9 cellular contexts compared by ENCODE assay signal in genomic region chr5:61626639-61627282, GRCh38.
DNase-seq lines count a peak whose midpoint lies in the region; ATAC-seq, FAIRE-seq and TF ChIP-seq lines count a peak whose summit lies in the region.
"Had no signal": no experiment of that assay in that cellular context is flagged by ENCODE, and none has a peak within 500 bp of the region (broad histone marks: within the 10 kb centered on the region; RNA-seq: fewer than 3 reads in every experiment).

No MANE protein-coding gene starts in this region.

- H3K27ac ChIP-seq in effector memory CD4-positive, alpha-beta T cell (ENCODE audit: insufficient read depth, low read length, poor library complexity, severe bottlenecking), result no peak overlapping the region
- no peak overlapping the region for H3K27ac ChIP-seq in ovary
- H3K27ac ChIP-seq: VCaP had no signal

- no peaks in the 10 kb centered on the region for H3K9me3 ChIP-seq in ES-I3 (ENCODE audit: control insufficient read depth, insufficient read depth, low read length)
- no peaks in the 10 kb centered on the region for H3K9me3 ChIP-seq in effector memory CD4-positive, alpha-beta T cell (ENCODE audit: control insufficient read depth, low read length)
- no peaks in the 10 kb centered on the region for H3K9me3 ChIP-seq in ovary

- peaks cover 7% of the 10 kb centered on the region; the same call in 1 of the 2 replicates for H3K4me1 ChIP-seq in ES-I3 (ENCODE audit: insufficient read depth, low read length)
- peaks cover 7% of the 10 kb centered on the region for H3K4me1 ChIP-seq in effector memory CD4-positive, alpha-beta T cell (ENCODE audit: control insufficient read depth, insufficient read depth, low read length, poor library complexity, severe bottlenecking)
- peaks cover 4% of the 10 kb centered on the region for H3K4me1 ChIP-seq in ovary (ENCODE audit: insufficient read depth)

- no peak for TF ChIP-seq EP300 in ovary (IDR thresholded peaks at IDR 0.05)

- intact Hi-C loops in ovary (cut with DNase I), result loop anchor here in 1 of 4 donors (10.0 kb wide), 2 partner anchors 108 to 292 kb away; partner anchors contain the start of gene ZSWIM6

- peaks cover 20% of the 10 kb centered on the region for H3K27me3 ChIP-seq in effector memory CD4-positive, alpha-beta T cell (replicated peaks; ENCODE audit: control insufficient read depth, insufficient read depth, low read length, poor library complexity, severe bottlenecking)
- H3K27me3 ChIP-seq in ovary, result no peaks in the 10 kb centered on the region

- ATAC-seq in HG03066 (IDR thresholded peaks at IDR 0.05; ENCODE audit: low read depth, unreplicated experiment), result peak; percentile 34

- TF ChIP-seq POLR2A in ovary (IDR thresholded peaks at IDR 0.05) (no peak), GM12891 (IDR thresholded peaks at IDR 0.05; ENCODE audit: low read depth, low read length) (no peak)

- no peak for FAIRE-seq in GM12891 (lab: Jason Lieb, UNC)

- 66 to 84% (median 72%) methylated on average over 8 to 10 of the region's 10 CpGs for WGBS in ovary, 3 donors

- no peak for DNase-seq in effector memory CD4-positive, alpha-beta T cell
- DNase-seq in ovary (no peak), NCI-H2081 (lab: John Stamatoyannopoulos, UW) (no peak), GM12891 (ENCODE audit: insufficient read length, low spot score) (no peak), SHP77 (lab: John Stamatoyannopoulos, UW) (no peak), dedifferentiated amniotic fluid mesenchymal stem cell (ENCODE audit: extremely low spot score) (no peak)

- H3K36me3 ChIP-seq in ES-I3 (ENCODE audit: insufficient read depth, low read length), result no peaks in the 10 kb centered on the region
- no peaks in the 10 kb centered on the region for H3K36me3 ChIP-seq in effector memory CD4-positive, alpha-beta T cell (ENCODE audit: control insufficient read depth, insufficient read depth, low read length)
- no peaks in the 10 kb centered on the region for H3K36me3 ChIP-seq in ovary

- peak overlapping the region; percentile 68; the same call in 1 of the 2 replicates for H3K9ac ChIP-seq in ES-I3 (ENCODE audit: low read depth, low read length)

- no peak for TF ChIP-seq CTCF in ovary (IDR thresholded peaks at IDR 0.05)

- peak overlapping the region; percentile 46 for H3K4me3 ChIP-seq in effector memory CD4-positive, alpha-beta T cell (ENCODE audit: insufficient read depth, low read depth, low read length, poor library complexity, severe bottlenecking)
- H3K4me3 ChIP-seq in ovary, result peak overlapping the region; percentile 47

TF ChIP-seq in GM12891, 5 proteins besides CTCF, POLR2A, EP300 and RAD21:
- no peak for TF ChIP-seq PAX5 (IDR thresholded peaks at IDR 0.05; ENCODE audit: insufficient read depth, low read length, severe bottlenecking)
